In genomic region chr10:29612657-29613056, GRCh38 we compare ENCODE assay signal across 27 cellular contexts.
"Had no signal": no experiment of that assay in that cellular context is flagged by ENCODE, and none has a peak within 500 bp of the region (broad histone marks: within the 10 kb centered on the region; RNA-seq: fewer than 3 reads in every experiment).

No MANE protein-coding gene starts in this region.

- H3K4me3 Mint-ChIP-seq: activated CD4-positive, alpha-beta T cell treated with anti-CD3 and anti-CD28 coated beads, Interleukin-2, amount 10 ng/mL, durations not matched to agents 24 days and 14 days; activated CD8-positive, alpha-beta T cell treated with anti-CD3 and anti-CD28 coated beads for 36 hours; activated naive CD8-positive, alpha-beta T cell treated with anti-CD3 and anti-CD28 coated beads, Interleukin-2, amount 10 ng/mL, durations not matched to agents 7 days and 5 days; activated T-helper 17 cell treated with anti-CD3 and anti-CD28 coated beads, Interleukin-2, amount 50 U/mL, for 72 hours; brain; nephron progenitor cell; stimulated activated effector memory CD8-positive, alpha-beta T cell treated with anti-CD3 and anti-CD28 coated beads, Interleukin-12 subunit alpha, Interleukin-12 subunit beta, amount 100 ng/mL, for 72 hours; T-cell had no signal

- H3K27me3 Mint-ChIP-seq: activated CD4-positive, alpha-beta T cell treated with anti-CD3 and anti-CD28 coated beads, Interleukin-2, amount 10 ng/mL, durations not matched to agents 24 days and 14 days; activated CD8-positive, alpha-beta T cell treated with anti-CD3 and anti-CD28 coated beads for 36 hours; activated T-helper 17 cell treated with anti-CD3 and anti-CD28 coated beads, Interleukin-2, amount 50 U/mL, for 72 hours; brain; T-cell had no signal

- H3K27ac Mint-ChIP-seq: activated CD4-positive, alpha-beta T cell treated with anti-CD3 and anti-CD28 coated beads, Interleukin-2, amount 10 ng/mL, durations not matched to agents 24 days and 14 days; activated CD8-positive, alpha-beta T cell treated with anti-CD3 and anti-CD28 coated beads for 36 hours; activated naive CD8-positive, alpha-beta T cell treated with anti-CD3 and anti-CD28 coated beads, Interleukin-2, amount 10 ng/mL, durations not matched to agents 7 days and 5 days; activated T-helper 17 cell treated with anti-CD3 and anti-CD28 coated beads, Interleukin-2, amount 50 U/mL, for 72 hours; brain; stimulated activated effector memory CD8-positive, alpha-beta T cell treated with anti-CD3 and anti-CD28 coated beads, Interleukin-12 subunit alpha, Interleukin-12 subunit beta, amount 100 ng/mL, for 72 hours; T-cell had no signal

- H3K4me1 Mint-ChIP-seq: activated CD4-positive, alpha-beta T cell treated with anti-CD3 and anti-CD28 coated beads, Interleukin-2, amount 10 ng/mL, durations not matched to agents 24 days and 14 days; activated naive CD8-positive, alpha-beta T cell treated with anti-CD3 and anti-CD28 coated beads, Interleukin-2, amount 10 ng/mL, durations not matched to agents 7 days and 5 days had no signal

- H3K9me3 Mint-ChIP-seq: activated T-helper 17 cell treated with anti-CD3 and anti-CD28 coated beads, Interleukin-2, amount 50 U/mL, for 72 hours; stimulated activated effector memory CD8-positive, alpha-beta T cell treated with anti-CD3 and anti-CD28 coated beads, Interleukin-12 subunit alpha, Interleukin-12 subunit beta, amount 100 ng/mL, for 72 hours; T-cell had no signal

- H3K9me3 ChIP-seq: thyroid gland had no signal

- ATAC-seq: activated CD8-positive, alpha-beta T cell treated with anti-CD3 and anti-CD28 coated beads for 36 hours; activated T-helper 17 cell treated with anti-CD3 and anti-CD28 coated beads, Interleukin-2, amount 50 U/mL, for 72 hours; left lung; right cardiac atrium; stimulated activated effector memory CD8-positive, alpha-beta T cell treated with anti-CD3 and anti-CD28 coated beads, Interleukin-12 subunit alpha, Interleukin-12 subunit beta, amount 100 ng/mL, for 72 hours; T-cell had no signal

- H3K4me2 ChIP-seq: smooth muscle cell had no signal

- H3K27ac ChIP-seq: dorsolateral prefrontal cortex, left lung had no signal

- DNase-seq: activated CD4-positive, alpha-beta T cell treated with anti-CD3 and anti-CD28 coated beads, Interleukin-2, amount 10 ng/mL, durations not matched to agents 24 days and 14 days; activated CD4-positive, CD25-positive, alpha-beta regulatory T cell; activated CD8-positive, alpha-beta T cell treated with anti-CD3 and anti-CD28 coated beads for 36 hours; activated naive CD4-positive, alpha-beta T cell treated with Interleukin-2 at 50 U/mL for 16 hours; activated naive CD8-positive, alpha-beta T cell treated with anti-CD3 and anti-CD28 coated beads, Interleukin-2, amount 10 ng/mL, durations not matched to agents 7 days and 5 days; activated T-cell treated with anti-CD3 and anti-CD28 coated beads, Interleukin-2, amount 50 U/mL, for 1 hour; amygdala; caudate nucleus; dorsolateral prefrontal cortex; foreskin melanocyte; head of caudate nucleus; kidney; left lung; midbrain; nephron progenitor cell; nucleus accumbens; stimulated activated CD4-positive, alpha-beta T cell treated with anti-CD3 and anti-CD28 coated beads, Interleukin-4, amount 100 ng/mL, for 1 hour; T-cell; T-helper 9 cell; thyroid gland had no signal

- H3K27me3 ChIP-seq: left lung, thyroid gland had no signal

- H3K4me3 ChIP-seq: dorsolateral prefrontal cortex, left lung, smooth muscle cell, thyroid gland had no signal

- H3K36me3 ChIP-seq: thyroid gland had no signal

- FAIRE-seq: colon, kidney, urothelium cell line had no signal
